In the genomic region with DNA sequence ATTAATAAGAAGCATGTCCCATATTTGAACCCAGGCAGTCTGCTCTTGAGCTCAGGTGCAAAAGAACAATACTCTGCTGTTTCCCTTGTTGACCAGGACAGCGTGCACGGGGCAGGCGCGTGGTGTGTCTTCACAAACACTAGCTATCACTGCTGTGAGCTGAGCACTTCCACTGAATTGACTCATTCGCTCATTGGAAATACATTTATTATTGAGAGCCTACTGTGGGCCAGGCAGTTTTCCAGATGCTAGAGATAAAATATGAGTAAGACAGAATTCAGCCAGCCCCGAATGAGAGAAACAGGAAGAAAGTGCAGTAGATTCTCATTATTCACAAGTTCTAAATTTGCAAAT, we compare ENCODE assay signal across 9 cellular contexts. TPM values are rescaled to one million over a fixed set of nuclear protein-coding genes. Genes with fewer than 3 reads are reported as not detected.
DNase-seq lines count a peak whose midpoint lies in the region; ATAC-seq and TF ChIP-seq lines count a peak whose summit lies in the region.
"Had no signal": no experiment of that assay in that cellular context is flagged by ENCODE, and none has a peak within 500 bp of the region (broad histone marks: within the 10 kb centered on the region; RNA-seq: fewer than 3 reads in every experiment).

No MANE protein-coding gene starts in this region.

- no peak for TF ChIP-seq CTCF in liver (IDR thresholded peaks at IDR 0.05; ENCODE audit: low read depth, low read length, missing input control)
- TF ChIP-seq CTCF in upper lobe of right lung (IDR thresholded peaks at IDR 0.05) = no peak
- TF ChIP-seq CTCF in ovary (IDR thresholded peaks at IDR 0.05) = no peak

- no peaks in the 10 kb centered on the region for H3K9me3 Mint-ChIP-seq in activated T-cell treated with anti-CD3 and anti-CD28 coated beads, Interleukin-2, amount 50 U/mL, for 72 hours

- no peak for TF ChIP-seq POLR2A in ovary (IDR thresholded peaks at IDR 0.05)

- H3K27ac Mint-ChIP-seq in activated T-cell treated with anti-CD3 and anti-CD28 coated beads, Interleukin-2, amount 50 U/mL, for 72 hours = no peak overlapping the region

- no peak overlapping the region for H3K4me3 ChIP-seq in liver (ENCODE audit: low read depth in 1 of 3, low read length in 3 of 3)
- H3K4me3 ChIP-seq in upper lobe of right lung = peak overlapping the region; percentile 75
- no peak overlapping the region for H3K4me3 ChIP-seq in ovary

- no peaks in the 10 kb centered on the region for H3K27me3 ChIP-seq in liver (ENCODE audit: control insufficient read depth in 4 of 4, insufficient read depth in 4 of 4, low read length in 3 of 4)
- no peaks in the 10 kb centered on the region for H3K27me3 ChIP-seq in upper lobe of right lung
- no peaks in the 10 kb centered on the region for H3K27me3 ChIP-seq in ovary
- H3K27me3 ChIP-seq: neutrophil had no signal

- H3K36me3 Mint-ChIP-seq in activated T-cell treated with anti-CD3 and anti-CD28 coated beads, Interleukin-2, amount 50 U/mL, for 72 hours (ENCODE audit: insufficient read depth in 2 of 2) = no peaks in the 10 kb centered on the region

- 75% methylated on average over 6 of the region's 6 CpGs for WGBS in liver
- 75 to 80% (median 80%) methylated on average over 6 of the region's 6 CpGs for WGBS in ovary, 3 donors

- H3K9me3 ChIP-seq in liver (ENCODE audit: control insufficient read depth in 4 of 4, low read length in 3 of 4) (no peaks in the 10 kb centered on the region), upper lobe of right lung (no peaks in the 10 kb centered on the region), ovary (no peaks in the 10 kb centered on the region)
- H3K9me3 ChIP-seq: neutrophil had no signal

- H3K4me1 Mint-ChIP-seq in activated T-cell treated with anti-CD3 and anti-CD28 coated beads, Interleukin-2, amount 50 U/mL, for 72 hours (ENCODE audit: low read depth) = peaks cover 57% of the 10 kb centered on the region

- intact Hi-C loops in upper lobe of right lung (cut with DNase I) = loop anchor here (5.0 kb wide), 1 partner anchor 101 kb away; no protein-coding TSS in a partner anchor
- intact Hi-C loops in ovary (cut with DNase I) = loop anchor here in 2 of 4 donors (10.0 kb wide), 3 partner anchors 148 to 378 kb away; a partner anchor contains a TSS

- H3K4me1 ChIP-seq in liver (ENCODE audit: control insufficient read depth in 4 of 4, insufficient read depth in 4 of 4, low read length in 3 of 4) (peaks cover 10 to 59% (median 42%) of the 10 kb centered on the region in 4 donors), upper lobe of right lung (peaks cover 30% of the 10 kb centered on the region), ovary (ENCODE audit: insufficient read depth) (peaks cover 4% of the 10 kb centered on the region)

- TF ChIP-seq RAD21 in liver (IDR thresholded peaks at IDR 0.05) = no peak

- H3K36me3 ChIP-seq in liver (ENCODE audit: control insufficient read depth in 4 of 4, insufficient read depth in 3 of 4, low read depth in 1 of 4, low read length in 3 of 4) = no peaks in the 10 kb centered on the region
- no peaks in the 10 kb centered on the region for H3K36me3 ChIP-seq in upper lobe of right lung
- H3K36me3 ChIP-seq in ovary = no peaks in the 10 kb centered on the region
- H3K36me3 ChIP-seq: neutrophil had no signal

- H3K27me3 Mint-ChIP-seq in activated T-cell treated with anti-CD3 and anti-CD28 coated beads, Interleukin-2, amount 50 U/mL, for 72 hours (ENCODE audit: low read depth) = peaks cover 9% of the 10 kb centered on the region

- peak overlapping the region in 1 of 2 donors; percentile 71 for H3K9ac ChIP-seq in liver (ENCODE audit: low read depth in 1 of 2, low read length in 2 of 2)

- peak overlapping the region; percentile 93 to 95 for H3K27ac ChIP-seq in liver (ENCODE audit: low read depth in 1 of 2, low read length in 2 of 2)
- H3K27ac ChIP-seq in upper lobe of right lung = peak overlapping the region; percentile 92
- H3K27ac ChIP-seq in ovary = no peak overlapping the region
- H3K27ac ChIP-seq: neutrophil had no signal

- TF ChIP-seq EP300 in ovary (IDR thresholded peaks at IDR 0.05) = no peak

- DNase-seq in activated T-cell treated with anti-CD3 and anti-CD28 coated beads, Interleukin-2, amount 50 U/mL, for 72 hours = no peak
- no peak for DNase-seq in activated T-cell treated with anti-CD3 and anti-CD28 coated beads, Interleukin-2, amount 50 U/mL, for 48 hours
- DNase-seq in astrocyte of the hippocampus (ENCODE audit: low read depth, low spot score) (peak; percentile 49), upper lobe of right lung (no peak), NCI-H2227 (lab: John Stamatoyannopoulos, UW; ENCODE audit: unreplicated experiment) (no peak), ovary (no peak)
- DNase-seq in central memory CD4-positive, alpha-beta T cell = no peak

- peak overlapping the region; percentile 49 to 86 for H3K4me3 Mint-ChIP-seq in activated T-cell treated with anti-CD3 and anti-CD28 coated beads, Interleukin-2, amount 50 U/mL, for 72 hours

- ATAC-seq in activated T-cell treated with anti-CD3 and anti-CD28 coated beads, Interleukin-2, amount 50 U/mL, for 72 hours (replicated peaks in 1 of 2) = no peak
- ATAC-seq in upper lobe of right lung = no peak

TF ChIP-seq in liver, 16 proteins besides CTCF, POLR2A, EP300 and RAD21:
- TF ChIP-seq JUND (IDR thresholded peaks at IDR 0.05) = no peak
- TF ChIP-seq HNF4A (conservative IDR thresholded peaks at IDR 0.05) = peak in 1 of 2 donors; percentile 22
- TF ChIP-seq RXRA (IDR thresholded peaks at IDR 0.05) = peak in 1 of 2 donors; percentile 23

RNA-seq across cellular contexts. Expression of a gene that starts 1.7 kb away (rescaled TPM):
- total RNA-seq in activated T-cell treated with anti-CD3 and anti-CD28 coated beads, Interleukin-2, amount 50 U/mL, for 72 hours = 10 to 100 TPM; 16.7 to 17.4 TPM
- total RNA-seq in liver (10 to 100 TPM; 31.6 to 46.6 TPM), upper lobe of right lung (81.4 TPM), ovary (100 to 1,000 TPM in 1 of 7 donors, 10 to 100 TPM in 6; 45.1 to 100 (median 87.5) TPM)
- polyA plus RNA-seq in liver (10 to 100 TPM in 1 of 2 donors, 1 to 10 TPM in 1; 6.2 to 33.4 TPM), ovary (10 to 100 TPM; 11.8 to 18.2 TPM)

RNA-seq across cellular contexts. Expression of a gene that starts 3.8 kb away (rescaled TPM):
- under 1 TPM; 0.19 to 0.46 TPM for total RNA-seq in activated T-cell treated with anti-CD3 and anti-CD28 coated beads, Interleukin-2, amount 50 U/mL, for 72 hours
- under 1 TPM; 0.05 to 0.42 TPM for total RNA-seq in liver
- under 1 TPM in 1 of 2 donors, not detected in 1; 0.18 TPM for polyA plus RNA-seq in liver
- total RNA-seq in upper lobe of right lung = 1.1 TPM
- 10 to 100 TPM in 1 of 7 donors, 1 to 10 TPM in 4, under 1 TPM in 1, not detected in 1; 0.38 to 91.1 (median 3.2) TPM for total RNA-seq in ovary
- 1 to 10 TPM in 1 of 2 donors, under 1 TPM in 1; 0.15 to 1.0 TPM for polyA plus RNA-seq in ovary

Comparison
In these comparisons a context has a peak if more than half of its experiments do, and no peak if none do; other contexts are left out.
1. H3K27ac ChIP-seq: peak in liver (2 of 2) and upper lobe of right lung (single experiment); none in ovary (0 of 2).